9 cellular contexts compared by ENCODE assay signal in the genomic region with DNA sequence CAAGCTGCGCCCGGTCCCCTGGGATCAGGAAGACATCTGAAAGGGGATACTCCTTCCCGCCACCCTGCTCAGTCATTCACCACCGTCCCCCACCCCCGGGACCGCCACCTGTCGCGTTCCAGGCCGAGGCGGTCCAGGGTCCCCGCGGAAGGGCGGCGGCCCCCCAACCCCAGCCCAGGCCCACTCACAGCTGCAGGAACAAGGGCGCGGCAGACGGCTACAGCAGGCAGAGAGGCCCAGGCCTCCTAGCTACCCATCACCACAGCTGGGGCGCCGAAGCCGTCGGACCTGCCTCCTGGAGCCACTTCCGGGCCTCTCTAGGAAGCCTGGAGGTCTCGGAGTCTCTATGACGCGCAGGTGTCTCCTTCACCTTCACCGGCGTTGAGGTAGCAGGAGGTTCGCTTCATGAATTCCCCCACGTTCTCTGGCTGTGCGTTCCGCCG. TPM values are rescaled to one million over a fixed set of nuclear protein-coding genes. Genes with fewer than 3 reads are reported as not detected.
A peak's percentile ranks its signal among the peaks of the same experiment; 100 is the strongest.
DNase-seq lines count a peak whose midpoint lies in the region; ATAC-seq lines count a peak whose summit lies in the region.
"Had no signal": no experiment of that assay in that cellular context is flagged by ENCODE, and none has a peak within 500 bp of the region (broad histone marks: within the 10 kb centered on the region; RNA-seq: fewer than 3 reads in every experiment).

Gene SDR42E1 (minus strand): TSS at position 272 of the 443 bp plus-strand sequence. CDS start 10,612 bp downstream, outside the sequence.

- ATAC-seq in GM18907 (IDR thresholded peaks at IDR 0.05; ENCODE audit: unreplicated experiment), result peak; percentile 96
- ATAC-seq in HG03139 (IDR thresholded peaks at IDR 0.05; ENCODE audit: unreplicated experiment), result peak; percentile 90
- peak; percentile 70 for ATAC-seq in stimulated activated naive CD8-positive, alpha-beta T cell treated with anti-CD3 and anti-CD28 coated beads, Interleukin-15, Interleukin-2, amounts not matched to agents 100 U/mL and 50 U/mL, for 24 hours

- H3K4me3 ChIP-seq in mesendoderm (ENCODE audit: low read length), result no peak within 1 kb of the TSS
- H3K4me3 ChIP-seq: SJSA1 had no signal

- H3K79me1 ChIP-seq in mesendoderm (ENCODE audit: low read length), result no peaks in the 10 kb centered on the region

- no peaks in the 10 kb centered on the region for H3K4me1 ChIP-seq in mesendoderm (ENCODE audit: control insufficient read depth, low read depth, low read length)

- peaks cover 24% of the 10 kb centered on the region for H3K4me1 Mint-ChIP-seq in activated naive CD8-positive, alpha-beta T cell (ENCODE audit: low read depth)

- no peak within 1 kb of the TSS for H3K4me2 ChIP-seq in mesendoderm (ENCODE audit: low read length)

- no peak within 1 kb of the TSS for H3K56ac ChIP-seq in mesendoderm (ENCODE audit: low read length)

- no peak within 1 kb of the TSS for H3K18ac ChIP-seq in mesendoderm (ENCODE audit: low read length)

- no peak within 1 kb of the TSS for H4K8ac ChIP-seq in mesendoderm (ENCODE audit: low read depth, low read length)

- no peak within 1 kb of the TSS for H2AK5ac ChIP-seq in mesendoderm (ENCODE audit: low read length)

- H3K9ac ChIP-seq in mesendoderm (ENCODE audit: low read length), result no peak within 1 kb of the TSS

- H2BK5ac ChIP-seq in mesendoderm (ENCODE audit: low read length), result no peak within 1 kb of the TSS

- DNase-seq in RPMI8226, result peak; percentile 84
- peak; percentile 38 for DNase-seq in mesendoderm
- peak; percentile 45 for DNase-seq in stimulated activated naive CD8-positive, alpha-beta T cell treated with anti-CD3 and anti-CD28 coated beads, Interleukin-15, Interleukin-2, amounts not matched to agents 100 U/mL and 50 U/mL, for 24 hours
- DNase-seq in cortex of kidney (lab: John Stamatoyannopoulos, UW), result no peak
- no peak for DNase-seq in pons (ENCODE audit: low spot score)

- H3K27ac Mint-ChIP-seq in activated naive CD8-positive, alpha-beta T cell, result peak within 1 kb of the TSS; percentile 88

- H3K23ac ChIP-seq in mesendoderm (ENCODE audit: low read length), result no peak within 1 kb of the TSS

- no peaks in the 10 kb centered on the region for H3K79me2 ChIP-seq in mesendoderm (ENCODE audit: control insufficient read depth, insufficient read depth, low read length)

- H2BK15ac ChIP-seq in mesendoderm (replicated peaks; ENCODE audit: low read depth), result no peak within 1 kb of the TSS

- H3K27ac ChIP-seq in mesendoderm (ENCODE audit: low read depth, low read length), result no peak within 1 kb of the TSS
- H3K27ac ChIP-seq: SJSA1 had no signal

- H3K27me3 Mint-ChIP-seq in activated naive CD8-positive, alpha-beta T cell, result peaks cover 3% of the 10 kb centered on the region

- no peak within 1 kb of the TSS for H3K4ac ChIP-seq in mesendoderm (ENCODE audit: low read depth, low read length)

- H3K9me3 Mint-ChIP-seq in activated naive CD8-positive, alpha-beta T cell (ENCODE audit: low read depth), result peaks cover 6% of the 10 kb centered on the region

- H3K36me3 Mint-ChIP-seq in activated naive CD8-positive, alpha-beta T cell, result peaks cover 7% of the 10 kb centered on the region

- H3K27me3 ChIP-seq in mesendoderm (ENCODE audit: insufficient read depth, low read length, poor library complexity), result no peaks in the 10 kb centered on the region
- H3K27me3 ChIP-seq: SJSA1 had no signal

- H2BK120ac ChIP-seq in mesendoderm (ENCODE audit: low read depth, low read length), result no peak within 1 kb of the TSS

- no peaks in the 10 kb centered on the region for H3K36me3 ChIP-seq in mesendoderm (ENCODE audit: control insufficient read depth, insufficient read depth, low read length)
- H3K36me3 ChIP-seq: SJSA1 had no signal

- peak within 1 kb of the TSS; percentile 92 for H3K4me3 Mint-ChIP-seq in activated naive CD8-positive, alpha-beta T cell

- WGBS in mesendoderm (ENCODE audit: extremely low coverage, insufficient coverage, low lambda C conversion rate), result no CpG with 5 or more reads among the region's 32 CpGs

- no peak within 1 kb of the TSS for H4K5ac ChIP-seq in mesendoderm (ENCODE audit: low read length)

RNA-seq across cellular contexts. Expression of gene SDR42E1, which starts in this region (rescaled TPM):
- 0.31 TPM for polyA plus RNA-seq in mesendoderm (2013, experiment 1 of 2)
- polyA plus RNA-seq in mesendoderm (2013, experiment 2 of 2), result 0.50 TPM

Comparison
In these comparisons a context has a peak if more than half of its experiments do, and no peak if none do; other contexts are left out.
1. DNase-seq: peak in RPMI8226 (single experiment), mesendoderm (single experiment) and stimulated activated naive CD8-positive, alpha-beta T cell treated with anti-CD3 and anti-CD28 coated beads, Interleukin-15, Interleukin-2, amounts not matched to agents 100 U/mL and 50 U/mL, for 24 hours (single experiment); none in cortex of kidney (single experiment) and pons (single experiment).
2. Peak in every context shown above with its lines, with median percentiles within 50 percentile points of each other: ATAC-seq.